ENCODE assay signal across 8 cellular contexts in genomic region chr3:160755776-160756304, GRCh38. TPM values are rescaled to one million over a fixed set of nuclear protein-coding genes. Genes with fewer than 3 reads are reported as not detected.
DNase-seq lines count a peak whose midpoint lies in the region; ATAC-seq, FAIRE-seq and TF ChIP-seq lines count a peak whose summit lies in the region.

TSS of gene PPM1L (plus strand) at chr3:160756231.

- peaks cover 0 to 16% of the 10 kb centered on the region in 2 experiments; a peak in 2 of 4 replicates for H3K4me1 ChIP-seq in SK-N-SH (ENCODE audit: control insufficient read depth in 1 of 2, insufficient read depth in 2 of 2, low read depth in 1 of 2, low read length in 1 of 2)
- H3K4me1 ChIP-seq in heart left ventricle, result peaks cover 0 to 38% (median 13%) of the 10 kb centered on the region in 12 donors

- TF ChIP-seq POLR2A in heart left ventricle (IDR thresholded peaks at IDR 0.05), result no peak

- peaks cover 32% of the 10 kb centered on the region for H3K4me1 Mint-ChIP-seq in activated naive CD8-positive, alpha-beta T cell treated with anti-CD3 and anti-CD28 coated beads, Interleukin-2, amount 50 U/mL, for 24 hours

- peak within 1 kb of the TSS; percentile 99 for H2AFZ ChIP-seq in SK-N-SH (ENCODE audit: low read depth)

- H3K9me2 ChIP-seq in SK-N-SH, result no peaks in the 10 kb centered on the region

- CTCF ChIA-PET in SK-N-SH (lab: Yijun Ruan, JAX), result interaction anchor here (1.1 to 5.2 kb wide), 7 partner anchors 12 to 193 kb away, joined by 3 to 24 read pairs (median 5); no protein-coding TSS in a partner anchor

- TF ChIP-seq RAD21 in SK-N-SH (IDR thresholded peaks at IDR 0.05; ENCODE audit: low read length), result no peak

- TF ChIP-seq EP300 in SK-N-SH (IDR thresholded peaks at IDR 0.05; ENCODE audit: borderline replicate concordance in 1 of 2, low read depth in 1 of 2, low read length in 1 of 2), result no peak

- POLR2A ChIA-PET in SK-N-SH (lab: Yijun Ruan, JAX), result interaction anchor here (0.7 to 1.8 kb wide), 3 partner anchors 16 to 151 kb away, joined by 3 to 4 read pairs (median 4); no protein-coding TSS in a partner anchor

- peak within 1 kb of the TSS; percentile 74 to 86 for H3K4me3 ChIP-seq in SK-N-SH (ENCODE audit: low read depth in 2 of 2, low read length in 1 of 2)
- H3K4me3 ChIP-seq in heart left ventricle, result peak within 1 kb of the TSS; percentile 66 to 93 (median 82)

- peak within 1 kb of the TSS; percentile 92 for H3K4me3 Mint-ChIP-seq in activated naive CD8-positive, alpha-beta T cell treated with anti-CD3 and anti-CD28 coated beads, Interleukin-2, amount 50 U/mL, for 24 hours

- H3K9me3 Mint-ChIP-seq in activated naive CD8-positive, alpha-beta T cell treated with anti-CD3 and anti-CD28 coated beads, Interleukin-2, amount 50 U/mL, for 24 hours, result no peaks in the 10 kb centered on the region

- DNase-seq in DMS153 treated with DMSO at 0.1 percent for 48 hours (lab: John Stamatoyannopoulos, UW; ENCODE audit: unreplicated experiment) (peak; percentile 49), HPDE6-E6E7 (ENCODE audit: extremely low spot score) (peak; percentile 23), SK-N-SH (peak; percentile 76), heart left ventricle (peak; percentile 57 to 88 (median 71)), pons (ENCODE audit: low spot score) (peak; percentile 39), D721Med (ENCODE audit: insufficient read length, low spot score) (no peak)
- DNase-seq in activated naive CD8-positive, alpha-beta T cell treated with anti-CD3 and anti-CD28 coated beads, Interleukin-2, amount 50 U/mL, for 24 hours, result peak; percentile 61

- no peak for FAIRE-seq in D721Med (lab: Jason Lieb, UNC)

- H3K27me3 Mint-ChIP-seq in activated naive CD8-positive, alpha-beta T cell treated with anti-CD3 and anti-CD28 coated beads, Interleukin-2, amount 50 U/mL, for 24 hours, result peaks cover 24% of the 10 kb centered on the region

- intact Hi-C loops in heart left ventricle (cut with DNase I), result loop anchor here in 8 of 10 donors (1.0 to 10.0 kb wide), 14 partner anchors 17 to 466 kb away; partner anchors contain the start of genes KPNA4 (in 5 of the 8) and NMD3 (in 3 of the 8)

- H3K27me3 ChIP-seq in SK-N-SH (ENCODE audit: insufficient read depth), result peaks cover 12% of the 10 kb centered on the region; the same call in 1 of the 2 replicates
- H3K27me3 ChIP-seq in heart left ventricle, result no peaks in the 10 kb centered on the region

- H3K4me2 ChIP-seq in SK-N-SH, result peak within 1 kb of the TSS; percentile 98

- H3F3A ChIP-seq in SK-N-SH (replicated peaks; ENCODE audit: insufficient read depth), result peaks cover 9% of the 10 kb centered on the region

- peak within 1 kb of the TSS; percentile 70; the same call in 1 of the 2 replicates for H3K9ac ChIP-seq in SK-N-SH

- peak; percentile 45 for ATAC-seq in GM21360 (IDR thresholded peaks at IDR 0.05; ENCODE audit: unreplicated experiment)
- peak; percentile 45 for ATAC-seq in activated naive CD8-positive, alpha-beta T cell treated with anti-CD3 and anti-CD28 coated beads, Interleukin-2, amount 50 U/mL, for 24 hours
- ATAC-seq in heart left ventricle, result peak; percentile 2 to 50 (median 29)

- H3K9me3 ChIP-seq in SK-N-SH (no peaks in the 10 kb centered on the region), heart left ventricle (no peaks in the 10 kb centered on the region)

- peaks cover 2% of the 10 kb centered on the region for H3K36me3 Mint-ChIP-seq in activated naive CD8-positive, alpha-beta T cell treated with anti-CD3 and anti-CD28 coated beads, Interleukin-2, amount 50 U/mL, for 24 hours (ENCODE audit: low read depth)

- no peaks in the 10 kb centered on the region for H3K36me3 ChIP-seq in SK-N-SH (replicated peaks in 1 of 2; ENCODE audit: control insufficient read depth in 1 of 2, insufficient read depth in 2 of 2, low read length in 1 of 2)
- no peaks in the 10 kb centered on the region for H3K36me3 ChIP-seq in heart left ventricle

- no peaks in the 10 kb centered on the region for H4K20me1 ChIP-seq in SK-N-SH (ENCODE audit: insufficient read depth)

- H3K27ac Mint-ChIP-seq in activated naive CD8-positive, alpha-beta T cell treated with anti-CD3 and anti-CD28 coated beads, Interleukin-2, amount 50 U/mL, for 24 hours, result peak within 1 kb of the TSS; percentile 90

- H3K27ac ChIP-seq in SK-N-SH (ENCODE audit: low read depth in 2 of 2, low read length in 1 of 2) (peak within 1 kb of the TSS; percentile 72 to 92), heart left ventricle (peak within 1 kb of the TSS; percentile 87 to 99 (median 96))

- no peak for TF ChIP-seq CTCF in SK-N-SH (IDR thresholded peaks at IDR 0.05)
- TF ChIP-seq CTCF in heart left ventricle (IDR thresholded peaks at IDR 0.05), result no peak
- no peak for TF ChIP-seq CTCF in D721Med (IDR thresholded peaks at IDR 0.05; ENCODE audit: insufficient read depth, missing control alignments)

- 0% methylated on average over 1 of the region's 64 CpGs for WGBS in SK-N-SH (ENCODE audit: low lambda C conversion rate)
- 0 to 1% (median 0%) methylated on average over 28 to 64 of the region's 64 CpGs for WGBS in heart left ventricle, 4 donors

- H3K79me2 ChIP-seq in SK-N-SH (ENCODE audit: insufficient read depth), result no peaks in the 10 kb centered on the region

TF ChIP-seq in SK-N-SH, 30 proteins besides CTCF, POLR2A, EP300 and RAD21:
- TF ChIP-seq TAF1 (IDR thresholded peaks at IDR 0.05; ENCODE audit: borderline replicate concordance, low read depth, low read length), result no peak
- TF ChIP-seq YY1 (IDR thresholded peaks at IDR 0.05; ENCODE audit: low read depth), result peak; percentile 35; the same call in 1 of the 2 replicates
- TF ChIP-seq POLR2AphosphoS5 (IDR thresholded peaks at IDR 0.05; ENCODE audit: low read depth, low read length), result no peak

RNA-seq across cellular contexts. Expression of gene PPM1L, which starts in this region (rescaled TPM):
- polyA plus RNA-seq in SK-N-SH (2012; rRNA removed) (0.16 and 0.29 TPM in 2 replicates), heart left ventricle (10 to 100 TPM in 1 of 2 donors, 1 to 10 TPM in 1; 6.2 to 14.9 TPM)
- polyA plus RNA-seq in SK-N-SH (2012; cell fraction: cytosol; rRNA removed), result 0.18 and 0.29 TPM in 2 replicates
- polyA plus RNA-seq in SK-N-SH (2012; cell fraction: nucleus; rRNA removed), result 0.18 and 0.21 TPM in 2 replicates
- 10 to 100 TPM; 31.4 to 89.6 (median 45.9) TPM for total RNA-seq in heart left ventricle

Comparison
In these comparisons a context has a peak if more than half of its experiments do, and no peak if none do; other contexts are left out.
1. Peak in DNase-seq, H3K4me3 ChIP-seq, H3K27ac ChIP-seq, H3K9ac ChIP-seq and H3K4me2 ChIP-seq in SK-N-SH; RNA of the gene not detected or under 1 TPM.